ENCODE assay signal across 2 cellular contexts in genomic region chr22:36425977-36426523, GRCh38.
TF ChIP-seq lines count a peak whose summit lies in the region.

No MANE protein-coding gene starts in this region.

TF ChIP-seq in K562, 482 proteins besides CTCF, POLR2A, EP300 and RAD21 (continues in another document):
- TF ChIP-seq POLR2AphosphoS5 (IDR thresholded peaks at IDR 0.05; ENCODE audit: control insufficient read depth, insufficient read depth, low read depth, low read length) (no peak), HINFP (tag; conservative IDR thresholded peaks at IDR 0.05; ENCODE audit: low read depth) (no peak), ZSCAN29 (IDR thresholded peaks at IDR 0.05) (no peak), ZNF316 (IDR thresholded peaks at IDR 0.05) (no peak), SUPT5H (IDR thresholded peaks at IDR 0.05) (0 out of 2 replicates have a peak, but pooled peaks have one; percentile 38), ZNF212 (CRISPR knock-in tag; IDR thresholded peaks at IDR 0.05) (no peak), CREB1 (IDR thresholded peaks at IDR 0.05) (no peak), CREB1 (CRISPR knock-in tag; IDR thresholded peaks at IDR 0.05) (no peak), RBM15 (IDR thresholded peaks at IDR 0.05; ENCODE audit: insufficient read depth, low read length) (no peak), FOXP4 (CRISPR knock-in tag; IDR thresholded peaks at IDR 0.05; ENCODE audit: borderline replicate concordance) (no peak), HOMEZ (CRISPR knock-in tag; IDR thresholded peaks at IDR 0.05) (no peak), AFF1 (IDR thresholded peaks at IDR 0.05; ENCODE audit: low read depth in 1 of 2, partially characterized antibody in 2 of 2) (no peak), HDAC6 (IDR thresholded peaks at IDR 0.05; ENCODE audit: low read depth, low read length) (no peak), RUNX1 (IDR thresholded peaks at IDR 0.05; ENCODE audit: low read depth) (no peak), BCL6 (CRISPR knock-in tag; IDR thresholded peaks at IDR 0.05) (no peak), ASH1L (IDR thresholded peaks at IDR 0.05; ENCODE audit: borderline replicate concordance, low read depth, partially characterized antibody) (peak; percentile 32), FOSL1 (tag; conservative IDR thresholded peaks at IDR 0.05) (no peak), RFX5 (IDR thresholded peaks at IDR 0.05; ENCODE audit: low read depth, low read length) (no peak), ATF1 (CRISPR knock-in tag; IDR thresholded peaks at IDR 0.05) (no peak), ATF1 (tag; IDR thresholded peaks at IDR 0.05) (no peak)

TF ChIP-seq in GM12891, 5 proteins besides CTCF, POLR2A, EP300 and RAD21:
- TF ChIP-seq TAF1 (IDR thresholded peaks at IDR 0.05; ENCODE audit: low read depth, low read length): no peak
- no peak for TF ChIP-seq SPI1 (IDR thresholded peaks at IDR 0.05; ENCODE audit: low read depth, low read length)
